ENCODE assay signal across 26 cellular contexts in the genomic region with DNA sequence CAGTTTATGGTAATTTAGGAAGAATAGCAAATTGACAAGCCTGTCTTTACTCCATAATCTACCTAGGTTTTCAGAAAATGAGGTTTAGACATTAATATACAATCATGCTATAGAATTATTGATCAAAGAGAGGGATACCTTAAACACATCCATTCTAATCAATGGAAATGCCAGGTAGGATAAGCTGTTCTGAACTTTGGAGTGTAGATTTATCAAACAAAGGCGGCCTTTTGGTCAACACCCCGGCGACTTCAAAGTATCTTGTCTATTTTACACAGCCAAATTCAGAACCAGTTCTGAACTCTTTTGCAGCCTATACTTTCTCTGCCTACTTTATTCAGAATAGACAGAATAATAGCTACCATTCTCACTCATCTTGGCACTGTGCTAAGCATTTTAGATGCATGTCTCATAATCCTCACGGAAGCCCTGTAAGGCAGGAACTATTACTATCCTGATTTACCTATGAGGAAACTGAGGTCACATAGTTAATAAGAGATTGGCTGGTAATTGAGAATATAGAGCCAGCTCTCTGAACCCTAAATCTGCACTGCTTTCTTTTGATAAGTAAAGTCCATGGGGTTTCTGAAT.
"Had no signal": no experiment of that assay in that cellular context is flagged by ENCODE, and none has a peak within 500 bp of the region (broad histone marks: within the 10 kb centered on the region; RNA-seq: fewer than 3 reads in every experiment).

No MANE protein-coding gene starts in this region.

- FAIRE-seq: kidney, urothelium cell line had no signal

- H3K4me3 Mint-ChIP-seq: memory B cell; naive thymus-derived CD4-positive, alpha-beta T cell; natural killer cell treated with Interleukin-12 subunit alpha and Interleukin-12 subunit beta and Interleukin-15 and Interleukin-18, amount 100 ng/mL, for 72 hours; stimulated activated effector memory CD8-positive, alpha-beta T cell treated with anti-CD3 and anti-CD28 coated beads, Interleukin-12 subunit alpha, Interleukin-12 subunit beta, amount 100 ng/mL, for 72 hours; stimulated activated naive CD8-positive, alpha-beta T cell treated with anti-CD3 and anti-CD28 coated beads, Interleukin-15, Interleukin-2, amounts not matched to agents 100 ng/mL and 50 ng/mL, for 24 hours had no signal

- H3K27ac Mint-ChIP-seq: memory B cell; naive thymus-derived CD4-positive, alpha-beta T cell; natural killer cell treated with Interleukin-12 subunit alpha and Interleukin-12 subunit beta and Interleukin-15 and Interleukin-18, amount 100 ng/mL, for 72 hours; progenitor cell of endocrine pancreas; stimulated activated effector memory CD8-positive, alpha-beta T cell treated with anti-CD3 and anti-CD28 coated beads, Interleukin-12 subunit alpha, Interleukin-12 subunit beta, amount 100 ng/mL, for 72 hours; stimulated activated naive CD8-positive, alpha-beta T cell treated with anti-CD3 and anti-CD28 coated beads, Interleukin-15, Interleukin-2, amounts not matched to agents 100 ng/mL and 50 ng/mL, for 24 hours had no signal

- H3K4me1 ChIP-seq: right atrium auricular region, suprapubic skin, tibial artery, upper lobe of right lung had no signal

- H3K27ac ChIP-seq: ovary, right atrium auricular region, skin epidermis, suprapubic skin, thoracic aorta, tibial artery, upper lobe of right lung had no signal

- ATAC-seq: left ventricle myocardium superior; mucosa of descending colon; naive thymus-derived CD4-positive, alpha-beta T cell; natural killer cell treated with Interleukin-12 subunit alpha and Interleukin-12 subunit beta and Interleukin-15 and Interleukin-18, amount 100 ng/mL, for 72 hours; sciatic nerve; stimulated activated effector memory CD8-positive, alpha-beta T cell treated with anti-CD3 and anti-CD28 coated beads, Interleukin-12 subunit alpha, Interleukin-12 subunit beta, amount 100 ng/mL, for 72 hours; upper lobe of right lung had no signal

- H3K27me3 Mint-ChIP-seq: memory B cell; naive thymus-derived CD4-positive, alpha-beta T cell; natural killer cell treated with Interleukin-12 subunit alpha and Interleukin-12 subunit beta and Interleukin-15 and Interleukin-18, amount 100 ng/mL, for 72 hours; progenitor cell of endocrine pancreas; stimulated activated naive CD8-positive, alpha-beta T cell treated with anti-CD3 and anti-CD28 coated beads, Interleukin-15, Interleukin-2, amounts not matched to agents 100 ng/mL and 50 ng/mL, for 24 hours had no signal

- H3K9me3 Mint-ChIP-seq: memory B cell; stimulated activated naive CD8-positive, alpha-beta T cell treated with anti-CD3 and anti-CD28 coated beads, Interleukin-15, Interleukin-2, amounts not matched to agents 100 ng/mL and 50 ng/mL, for 24 hours had no signal

- H3K36me3 ChIP-seq: ovary, right atrium auricular region, suprapubic skin, thoracic aorta, tibial artery, upper lobe of right lung had no signal

- H3K36me3 Mint-ChIP-seq: memory B cell; naive thymus-derived CD4-positive, alpha-beta T cell; natural killer cell treated with Interleukin-12 subunit alpha and Interleukin-12 subunit beta and Interleukin-15 and Interleukin-18, amount 100 ng/mL, for 72 hours; stimulated activated effector memory CD8-positive, alpha-beta T cell treated with anti-CD3 and anti-CD28 coated beads, Interleukin-12 subunit alpha, Interleukin-12 subunit beta, amount 100 ng/mL, for 72 hours had no signal

- H3K27me3 ChIP-seq: ovary, right atrium auricular region, suprapubic skin, tibial artery, upper lobe of right lung had no signal

- H3K9me3 ChIP-seq: mucosa of descending colon, ovary, right atrium auricular region, suprapubic skin, thoracic aorta, tibial artery, upper lobe of right lung had no signal

- H3K4me3 ChIP-seq: lung, mucosa of descending colon, ovary, right atrium auricular region, skin epidermis, suprapubic skin, thoracic aorta, tibial artery, upper lobe of right lung had no signal

- DNase-seq: hippocampal formation; kidney; left ventricle myocardium superior; midbrain; mucosa of descending colon; naive thymus-derived CD4-positive, alpha-beta T cell; ovary; stimulated activated CD4-positive, alpha-beta T cell treated with anti-CD3 and anti-CD28 coated beads, Interleukin-12 subunit alpha, Interleukin-12 subunit beta, amount 100 ng/mL, for 4 hours; stimulated activated CD4-positive, alpha-beta T cell treated with anti-CD3 and anti-CD28 coated beads, Interleukin-15, amount 100 ng/mL, for 24 hours; stimulated activated CD4-positive, alpha-beta T cell treated with anti-CD3 and anti-CD28 coated beads, Interleukin-4, amount 100 ng/mL, for 24 hours; stimulated activated naive CD4-positive, alpha-beta T cell; tibial artery; trophoblast cell; upper lobe of right lung had no signal

- H3K4me1 Mint-ChIP-seq: memory B cell; naive thymus-derived CD4-positive, alpha-beta T cell; stimulated activated effector memory CD8-positive, alpha-beta T cell treated with anti-CD3 and anti-CD28 coated beads, Interleukin-12 subunit alpha, Interleukin-12 subunit beta, amount 100 ng/mL, for 72 hours had no signal
